Comparison of ENCODE assay signal across 1 cellular context in genomic region chr17:64146418-64147109, GRCh38.
A peak's percentile ranks its signal among the peaks of the same experiment; 100 is the strongest.
TF ChIP-seq lines count a peak whose summit lies in the region.

No MANE protein-coding gene starts in this region.

TF ChIP-seq in K562, 482 proteins besides CTCF, POLR2A, EP300 and RAD21 (continued from another document and continues in another):
- TF ChIP-seq, protein P1, sequence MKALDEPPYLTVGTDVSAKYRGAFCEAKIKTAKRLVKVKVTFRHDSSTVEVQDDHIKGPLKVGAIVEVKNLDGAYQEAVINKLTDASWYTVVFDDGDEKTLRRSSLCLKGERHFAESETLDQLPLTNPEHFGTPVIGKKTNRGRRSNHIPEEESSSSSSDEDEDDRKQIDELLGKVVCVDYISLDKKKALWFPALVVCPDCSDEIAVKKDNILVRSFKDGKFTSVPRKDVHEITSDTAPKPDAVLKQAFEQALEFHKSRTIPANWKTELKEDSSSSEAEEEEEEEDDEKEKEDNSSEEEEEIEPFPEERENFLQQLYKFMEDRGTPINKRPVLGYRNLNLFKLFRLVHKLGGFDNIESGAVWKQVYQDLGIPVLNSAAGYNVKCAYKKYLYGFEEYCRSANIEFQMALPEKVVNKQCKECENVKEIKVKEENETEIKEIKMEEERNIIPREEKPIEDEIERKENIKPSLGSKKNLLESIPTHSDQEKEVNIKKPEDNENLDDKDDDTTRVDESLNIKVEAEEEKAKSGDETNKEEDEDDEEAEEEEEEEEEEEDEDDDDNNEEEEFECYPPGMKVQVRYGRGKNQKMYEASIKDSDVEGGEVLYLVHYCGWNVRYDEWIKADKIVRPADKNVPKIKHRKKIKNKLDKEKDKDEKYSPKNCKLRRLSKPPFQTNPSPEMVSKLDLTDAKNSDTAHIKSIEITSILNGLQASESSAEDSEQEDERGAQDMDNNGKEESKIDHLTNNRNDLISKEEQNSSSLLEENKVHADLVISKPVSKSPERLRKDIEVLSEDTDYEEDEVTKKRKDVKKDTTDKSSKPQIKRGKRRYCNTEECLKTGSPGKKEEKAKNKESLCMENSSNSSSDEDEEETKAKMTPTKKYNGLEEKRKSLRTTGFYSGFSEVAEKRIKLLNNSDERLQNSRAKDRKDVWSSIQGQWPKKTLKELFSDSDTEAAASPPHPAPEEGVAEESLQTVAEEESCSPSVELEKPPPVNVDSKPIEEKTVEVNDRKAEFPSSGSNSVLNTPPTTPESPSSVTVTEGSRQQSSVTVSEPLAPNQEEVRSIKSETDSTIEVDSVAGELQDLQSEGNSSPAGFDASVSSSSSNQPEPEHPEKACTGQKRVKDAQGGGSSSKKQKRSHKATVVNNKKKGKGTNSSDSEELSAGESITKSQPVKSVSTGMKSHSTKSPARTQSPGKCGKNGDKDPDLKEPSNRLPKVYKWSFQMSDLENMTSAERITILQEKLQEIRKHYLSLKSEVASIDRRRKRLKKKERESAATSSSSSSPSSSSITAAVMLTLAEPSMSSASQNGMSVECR (CRISPR knock-in tag; IDR thresholded peaks at IDR 0.05): 0 out of 2 replicates have a peak, but pooled peaks have one; percentile 4
- TF ChIP-seq, protein P2, sequence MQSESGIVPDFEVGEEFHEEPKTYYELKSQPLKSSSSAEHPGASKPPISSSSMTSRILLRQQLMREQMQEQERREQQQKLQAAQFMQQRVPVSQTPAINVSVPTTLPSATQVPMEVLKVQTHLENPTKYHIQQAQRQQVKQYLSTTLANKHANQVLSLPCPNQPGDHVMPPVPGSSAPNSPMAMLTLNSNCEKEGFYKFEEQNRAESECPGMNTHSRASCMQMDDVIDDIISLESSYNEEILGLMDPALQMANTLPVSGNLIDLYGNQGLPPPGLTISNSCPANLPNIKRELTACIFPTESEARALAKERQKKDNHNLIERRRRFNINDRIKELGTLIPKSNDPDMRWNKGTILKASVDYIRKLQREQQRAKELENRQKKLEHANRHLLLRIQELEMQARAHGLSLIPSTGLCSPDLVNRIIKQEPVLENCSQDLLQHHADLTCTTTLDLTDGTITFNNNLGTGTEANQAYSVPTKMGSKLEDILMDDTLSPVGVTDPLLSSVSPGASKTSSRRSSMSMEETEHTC (IDR thresholded peaks at IDR 0.05): 0 out of 2 replicates have a peak, but pooled peaks have one; percentile 33
- no peak for TF ChIP-seq FOXK2 (conservative IDR thresholded peaks at IDR 0.05 in 1 of 2, IDR thresholded peaks at IDR 0.05 in 1 of 2; ENCODE audit: low read depth in 2 of 2)
- TF ChIP-seq MBD2 (IDR thresholded peaks at IDR 0.05; ENCODE audit: borderline replicate concordance, low read depth): peak; percentile 25; the same call in 1 of the 2 replicates
- peak; percentile 9; the same call in 1 of the 2 replicates for TF ChIP-seq OTX1 (CRISPR knock-in tag; IDR thresholded peaks at IDR 0.05)
- no peak for TF ChIP-seq HMGN3 (IDR thresholded peaks at IDR 0.05; ENCODE audit: borderline replicate concordance, extremely low read depth, insufficient read length, low read depth, low read length)
- TF ChIP-seq TEAD4 (IDR thresholded peaks at IDR 0.05; ENCODE audit: low read length): peak; percentile 9; the same call in 1 of the 2 replicates
- no peak for TF ChIP-seq TEAD4 (CRISPR knock-in tag; IDR thresholded peaks at IDR 0.05; ENCODE audit: borderline replicate concordance)
- peak; percentile 9; the same call in 1 of the 2 replicates for TF ChIP-seq PREB (CRISPR knock-in tag; IDR thresholded peaks at IDR 0.05)
- peak; percentile 51; the same call in 1 of the 2 replicates for TF ChIP-seq ZSCAN29 (IDR thresholded peaks at IDR 0.05)
- TF ChIP-seq YY1 (IDR thresholded peaks at IDR 0.05; ENCODE audit: borderline replicate concordance in 1 of 3, control insufficient read depth in 1 of 3, extremely low read depth in 1 of 3, insufficient read depth in 3 of 3, insufficient read length in 1 of 3, insufficient replicate concordance in 2 of 3, low read depth in 1 of 3, low read length in 2 of 3): peak in 1 of 3 experiments; percentile 55
- 0 out of 2 replicates have a peak, but pooled peaks have one; percentile 11 for TF ChIP-seq SRSF1 (IDR thresholded peaks at IDR 0.05; ENCODE audit: low read depth, low read length)
- 0 out of 2 replicates have a peak, but pooled peaks have one; percentile 3 for TF ChIP-seq RBM14 (IDR thresholded peaks at IDR 0.05; ENCODE audit: borderline replicate concordance, insufficient read depth, low read depth, low read length)
- TF ChIP-seq ZNF551 (CRISPR knock-in tag; IDR thresholded peaks at IDR 0.05): no peak
- TF ChIP-seq ARID3A (IDR thresholded peaks at IDR 0.05; ENCODE audit: borderline replicate concordance, low read depth, low read length): no peak
- TF ChIP-seq, protein P3, sequence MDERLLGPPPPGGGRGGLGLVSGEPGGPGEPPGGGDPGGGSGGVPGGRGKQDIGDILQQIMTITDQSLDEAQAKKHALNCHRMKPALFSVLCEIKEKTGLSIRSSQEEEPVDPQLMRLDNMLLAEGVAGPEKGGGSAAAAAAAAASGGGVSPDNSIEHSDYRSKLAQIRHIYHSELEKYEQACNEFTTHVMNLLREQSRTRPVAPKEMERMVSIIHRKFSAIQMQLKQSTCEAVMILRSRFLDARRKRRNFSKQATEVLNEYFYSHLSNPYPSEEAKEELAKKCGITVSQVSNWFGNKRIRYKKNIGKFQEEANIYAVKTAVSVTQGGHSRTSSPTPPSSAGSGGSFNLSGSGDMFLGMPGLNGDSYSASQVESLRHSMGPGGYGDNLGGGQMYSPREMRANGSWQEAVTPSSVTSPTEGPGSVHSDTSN (CRISPR knock-in tag; IDR thresholded peaks at IDR 0.05; ENCODE audit: low read depth): no peak
- TF ChIP-seq, protein P3 (tag; conservative IDR thresholded peaks at IDR 0.05; ENCODE audit: low read depth): no peak
- no peak for TF ChIP-seq EHMT2 (IDR thresholded peaks at IDR 0.05)
- TF ChIP-seq, protein P4, sequence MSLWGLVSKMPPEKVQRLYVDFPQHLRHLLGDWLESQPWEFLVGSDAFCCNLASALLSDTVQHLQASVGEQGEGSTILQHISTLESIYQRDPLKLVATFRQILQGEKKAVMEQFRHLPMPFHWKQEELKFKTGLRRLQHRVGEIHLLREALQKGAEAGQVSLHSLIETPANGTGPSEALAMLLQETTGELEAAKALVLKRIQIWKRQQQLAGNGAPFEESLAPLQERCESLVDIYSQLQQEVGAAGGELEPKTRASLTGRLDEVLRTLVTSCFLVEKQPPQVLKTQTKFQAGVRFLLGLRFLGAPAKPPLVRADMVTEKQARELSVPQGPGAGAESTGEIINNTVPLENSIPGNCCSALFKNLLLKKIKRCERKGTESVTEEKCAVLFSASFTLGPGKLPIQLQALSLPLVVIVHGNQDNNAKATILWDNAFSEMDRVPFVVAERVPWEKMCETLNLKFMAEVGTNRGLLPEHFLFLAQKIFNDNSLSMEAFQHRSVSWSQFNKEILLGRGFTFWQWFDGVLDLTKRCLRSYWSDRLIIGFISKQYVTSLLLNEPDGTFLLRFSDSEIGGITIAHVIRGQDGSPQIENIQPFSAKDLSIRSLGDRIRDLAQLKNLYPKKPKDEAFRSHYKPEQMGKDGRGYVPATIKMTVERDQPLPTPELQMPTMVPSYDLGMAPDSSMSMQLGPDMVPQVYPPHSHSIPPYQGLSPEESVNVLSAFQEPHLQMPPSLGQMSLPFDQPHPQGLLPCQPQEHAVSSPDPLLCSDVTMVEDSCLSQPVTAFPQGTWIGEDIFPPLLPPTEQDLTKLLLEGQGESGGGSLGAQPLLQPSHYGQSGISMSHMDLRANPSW (CRISPR knock-in tag; IDR thresholded peaks at IDR 0.05): no peak
- TF ChIP-seq PHF21A (IDR thresholded peaks at IDR 0.05; ENCODE audit: borderline replicate concordance, low read depth): no peak
- no peak for TF ChIP-seq BRCA1 (IDR thresholded peaks at IDR 0.05)
- no peak; the same call in 1 of the 2 replicates for TF ChIP-seq BRCA1 (CRISPR knock-in tag; IDR thresholded peaks at IDR 0.05)
- 0 out of 2 replicates have a peak, but pooled peaks have one; percentile 6 for TF ChIP-seq ATF6 (CRISPR knock-in tag; IDR thresholded peaks at IDR 0.05)
- TF ChIP-seq, protein P5, sequence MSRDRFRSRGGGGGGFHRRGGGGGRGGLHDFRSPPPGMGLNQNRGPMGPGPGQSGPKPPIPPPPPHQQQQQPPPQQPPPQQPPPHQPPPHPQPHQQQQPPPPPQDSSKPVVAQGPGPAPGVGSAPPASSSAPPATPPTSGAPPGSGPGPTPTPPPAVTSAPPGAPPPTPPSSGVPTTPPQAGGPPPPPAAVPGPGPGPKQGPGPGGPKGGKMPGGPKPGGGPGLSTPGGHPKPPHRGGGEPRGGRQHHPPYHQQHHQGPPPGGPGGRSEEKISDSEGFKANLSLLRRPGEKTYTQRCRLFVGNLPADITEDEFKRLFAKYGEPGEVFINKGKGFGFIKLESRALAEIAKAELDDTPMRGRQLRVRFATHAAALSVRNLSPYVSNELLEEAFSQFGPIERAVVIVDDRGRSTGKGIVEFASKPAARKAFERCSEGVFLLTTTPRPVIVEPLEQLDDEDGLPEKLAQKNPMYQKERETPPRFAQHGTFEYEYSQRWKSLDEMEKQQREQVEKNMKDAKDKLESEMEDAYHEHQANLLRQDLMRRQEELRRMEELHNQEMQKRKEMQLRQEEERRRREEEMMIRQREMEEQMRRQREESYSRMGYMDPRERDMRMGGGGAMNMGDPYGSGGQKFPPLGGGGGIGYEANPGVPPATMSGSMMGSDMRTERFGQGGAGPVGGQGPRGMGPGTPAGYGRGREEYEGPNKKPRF (IDR thresholded peaks at IDR 0.05; ENCODE audit: low read depth, low read length): 0 out of 2 replicates have a peak, but pooled peaks have one; percentile 38
- TF ChIP-seq MLX (CRISPR knock-in tag; conservative IDR thresholded peaks at IDR 0.05): peak in 1 of 2 experiments; percentile 68; a peak in 1 of 4 replicates
- TF ChIP-seq ZNF766 (CRISPR knock-in tag; conservative IDR thresholded peaks at IDR 0.05): no peak
- peak; percentile 93 for TF ChIP-seq HNRNPUL1 (IDR thresholded peaks at IDR 0.05; ENCODE audit: low read length)
- TF ChIP-seq POLR2AphosphoS5 (IDR thresholded peaks at IDR 0.05; ENCODE audit: control insufficient read depth, insufficient read depth, low read depth, low read length): peak; percentile 60; the same call in 1 of the 2 replicates
- TF ChIP-seq PRMT5 (CRISPR knock-in tag; IDR thresholded peaks at IDR 0.05): 0 out of 2 replicates have a peak, but pooled peaks have one; percentile 1
- TF ChIP-seq, protein P6, sequence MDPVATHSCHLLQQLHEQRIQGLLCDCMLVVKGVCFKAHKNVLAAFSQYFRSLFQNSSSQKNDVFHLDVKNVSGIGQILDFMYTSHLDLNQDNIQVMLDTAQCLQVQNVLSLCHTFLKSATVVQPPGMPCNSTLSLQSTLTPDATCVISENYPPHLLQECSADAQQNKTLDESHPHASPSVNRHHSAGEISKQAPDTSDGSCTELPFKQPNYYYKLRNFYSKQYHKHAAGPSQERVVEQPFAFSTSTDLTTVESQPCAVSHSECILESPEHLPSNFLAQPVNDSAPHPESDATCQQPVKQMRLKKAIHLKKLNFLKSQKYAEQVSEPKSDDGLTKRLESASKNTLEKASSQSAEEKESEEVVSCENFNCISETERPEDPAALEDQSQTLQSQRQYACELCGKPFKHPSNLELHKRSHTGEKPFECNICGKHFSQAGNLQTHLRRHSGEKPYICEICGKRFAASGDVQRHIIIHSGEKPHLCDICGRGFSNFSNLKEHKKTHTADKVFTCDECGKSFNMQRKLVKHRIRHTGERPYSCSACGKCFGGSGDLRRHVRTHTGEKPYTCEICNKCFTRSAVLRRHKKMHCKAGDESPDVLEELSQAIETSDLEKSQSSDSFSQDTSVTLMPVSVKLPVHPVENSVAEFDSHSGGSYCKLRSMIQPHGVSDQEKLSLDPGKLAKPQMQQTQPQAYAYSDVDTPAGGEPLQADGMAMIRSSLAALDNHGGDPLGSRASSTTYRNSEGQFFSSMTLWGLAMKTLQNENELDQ (CRISPR knock-in tag; IDR thresholded peaks at IDR 0.05; ENCODE audit: borderline replicate concordance): 0 out of 2 replicates have a peak, but pooled peaks have one; percentile 30
- 0 out of 2 replicates have a peak, but pooled peaks have one; percentile 2 for TF ChIP-seq NCOA6 (IDR thresholded peaks at IDR 0.05)
